Comparison of ENCODE assay signal across 7 cellular contexts in the genomic region with DNA sequence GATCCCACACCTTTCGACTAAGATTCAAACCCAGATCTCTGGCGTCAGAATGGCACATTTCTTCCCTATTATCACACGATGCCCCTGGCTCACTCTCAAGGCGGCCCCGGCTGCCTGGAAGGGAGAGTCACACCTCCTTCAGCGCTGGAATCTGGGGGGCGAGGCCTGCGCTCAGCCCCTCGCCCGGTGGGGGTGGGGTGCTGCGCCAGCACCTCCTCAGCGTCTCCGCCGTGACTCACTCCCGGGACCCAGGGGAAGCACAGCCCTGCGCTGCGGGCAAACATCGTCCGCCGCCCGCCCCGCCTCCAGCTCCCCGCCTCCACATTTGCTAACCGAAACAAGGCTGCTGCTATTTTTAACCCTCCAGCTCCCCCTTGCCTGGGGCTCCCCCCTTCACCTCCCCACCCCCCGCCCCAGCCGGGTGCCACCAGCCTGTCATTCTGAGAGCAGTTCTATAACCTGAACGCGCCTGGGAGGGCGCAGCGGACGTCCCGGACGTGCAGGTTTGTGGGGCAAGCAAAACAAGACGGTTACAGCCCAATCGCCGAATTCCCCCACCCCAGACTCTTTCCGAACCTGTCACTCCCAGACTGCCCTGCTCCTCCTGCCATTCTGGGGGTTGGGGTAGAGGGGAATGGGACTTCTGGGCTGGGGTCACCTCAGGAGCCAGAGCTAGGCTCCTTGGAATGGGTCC. TPM values are rescaled to one million over a fixed set of nuclear protein-coding genes. Genes with fewer than 3 reads are reported as not detected.
DNase-seq lines count a peak whose midpoint lies in the region; ATAC-seq and TF ChIP-seq lines count a peak whose summit lies in the region.

No MANE protein-coding gene starts in this region.

- DNase-seq in Peyer's patch (peak; percentile 81 to 94 (median 91)), fibroblast of the conjunctiva (ENCODE audit: low read depth) (peak; percentile 73), non-pigmented ciliary epithelial cell (ENCODE audit: low read depth) (peak; percentile 53), suprapubic skin (ENCODE audit: low spot score in 2 of 2) (peak; percentile 94 to 95)
- peak; percentile 88 for DNase-seq in activated effector memory CD4-positive, alpha-beta T cell treated with Interleukin-2 at 50 U/mL for 16 hours

- H3K27ac ChIP-seq in Peyer's patch (peak overlapping the region; percentile 93 to 98 (median 96)), suprapubic skin (peak overlapping the region; percentile 97)

- TF ChIP-seq CTCF in Peyer's patch (IDR thresholded peaks at IDR 0.05) (no peak), suprapubic skin (IDR thresholded peaks at IDR 0.05) (no peak)

- TF ChIP-seq POLR2A in Peyer's patch (IDR thresholded peaks at IDR 0.05) (no peak), suprapubic skin (IDR thresholded peaks at IDR 0.05) (no peak)

- H3K4me1 ChIP-seq in Peyer's patch (peaks cover 12 to 86% (median 73%) of the 10 kb centered on the region in 4 donors), suprapubic skin (peaks cover 97% of the 10 kb centered on the region)

- 0% methylated on average over 21 of the region's 37 CpGs for WGBS in suprapubic skin

- H3K4me3 ChIP-seq in Peyer's patch = peak overlapping the region; percentile 40 to 60 (median 44)
- peak overlapping the region; percentile 38 for H3K4me3 ChIP-seq in suprapubic skin

- no peaks in the 10 kb centered on the region for H3K9me3 ChIP-seq in Peyer's patch
- no peaks in the 10 kb centered on the region for H3K9me3 ChIP-seq in suprapubic skin

- no peak for TF ChIP-seq EP300 in suprapubic skin (IDR thresholded peaks at IDR 0.05)

- H3K36me3 ChIP-seq in Peyer's patch (no peaks in the 10 kb centered on the region), suprapubic skin (no peaks in the 10 kb centered on the region)

- H3K27me3 ChIP-seq in Peyer's patch (no peaks in the 10 kb centered on the region), suprapubic skin (no peaks in the 10 kb centered on the region)

- ATAC-seq in GM18873 (IDR thresholded peaks at IDR 0.05; ENCODE audit: low FRiP score, unreplicated experiment) = peak; percentile 49
- peak; percentile 63 for ATAC-seq in HG03066 (IDR thresholded peaks at IDR 0.05; ENCODE audit: low read depth, unreplicated experiment)

RNA-seq across cellular contexts. Expression of a gene that starts 6.8 kb away (rescaled TPM):
- 10 to 100 TPM in 3 of 4 donors, 1 to 10 TPM in 1; 9.8 to 80.9 (median 36.8) TPM for total RNA-seq in Peyer's patch
- 100 to 1,000 TPM in 1 of 4 donors, 10 to 100 TPM in 3; 47.9 to 152 (median 76.2) TPM for total RNA-seq in suprapubic skin

RNA-seq across cellular contexts. Expression of a gene that starts 39.9 kb away (rescaled TPM):
- 10 to 100 TPM; 14.9 to 21.5 (median 15.9) TPM for total RNA-seq in Peyer's patch
- total RNA-seq in suprapubic skin = 10 to 100 TPM; 38.2 to 53.6 (median 44.7) TPM

RNA-seq across cellular contexts. Expression of a gene that starts 54.3 kb away (rescaled TPM):
- total RNA-seq in Peyer's patch = 10 to 100 TPM in 3 of 4 donors, 1 to 10 TPM in 1; 4.9 to 33.0 (median 16.9) TPM
- 10 to 100 TPM in 3 of 4 donors, 1 to 10 TPM in 1; 9.3 to 48.9 (median 20.0) TPM for total RNA-seq in suprapubic skin

Comparison
In these comparisons a context has a peak if more than half of its experiments do, and no peak if none do; other contexts are left out.
1. Peak in every context shown above with its lines: DNase-seq, ATAC-seq, H3K4me3 ChIP-seq and H3K27ac ChIP-seq.